In genomic region chr1:220552672-220553258, GRCh38 we compare ENCODE assay signal across 18 cellular contexts. TPM values are rescaled to one million over a fixed set of nuclear protein-coding genes. Genes with fewer than 3 reads are reported as not detected.
DNase-seq lines count a peak whose midpoint lies in the region; TF ChIP-seq lines count a peak whose summit lies in the region.
"Had no signal": no experiment of that assay in that cellular context is flagged by ENCODE, and none has a peak within 500 bp of the region (broad histone marks: within the 10 kb centered on the region; RNA-seq: fewer than 3 reads in every experiment).

No MANE protein-coding gene starts in this region.

- H3K9me3 Mint-ChIP-seq in MCF 10A (ENCODE audit: unreplicated experiment) = no peaks in the 10 kb centered on the region

- POLR2A ChIA-PET in MCF 10A (lab: Yijun Ruan, JAX) = interaction anchor here (1.0 to 1.1 kb wide), 2 partner anchors 12 to 13 kb away, joined by 3 to 4 read pairs; no protein-coding TSS in a partner anchor
- POLR2A ChIA-PET in SK-N-SH (lab: Yijun Ruan, JAX) = no interaction called here

- TF ChIP-seq RAD21 in SK-N-SH (IDR thresholded peaks at IDR 0.05; ENCODE audit: low read length) = no peak

- H3K4me1 ChIP-seq in breast epithelium = no peaks in the 10 kb centered on the region
- H3K4me1 ChIP-seq in SK-N-SH (ENCODE audit: control insufficient read depth in 1 of 2, insufficient read depth in 2 of 2, low read depth in 1 of 2, low read length in 1 of 2) = peaks cover 0 to 8% of the 10 kb centered on the region in 2 experiments; a peak in 1 of 4 replicates
- H3K4me1 ChIP-seq in fibroblast of lung (ENCODE audit: control insufficient read depth, extremely low read depth, insufficient read depth, low read length) = no peaks in the 10 kb centered on the region
- H3K4me1 ChIP-seq: Caco-2 had no signal

- no peaks in the 10 kb centered on the region for H3K9me3 ChIP-seq in breast epithelium
- H3K9me3 ChIP-seq in SK-N-SH = no peaks in the 10 kb centered on the region
- H3K9me3 ChIP-seq in fibroblast of lung (ENCODE audit: control insufficient read depth, insufficient read depth, low read depth, low read length) = no peaks in the 10 kb centered on the region
- H3K9me3 ChIP-seq: MG63 had no signal

- H2AFZ ChIP-seq in SK-N-SH (ENCODE audit: low read depth) (no peak overlapping the region), fibroblast of lung (ENCODE audit: low read length) (no peak overlapping the region)

- H3K9ac ChIP-seq in SK-N-SH (no peak overlapping the region), fibroblast of lung (ENCODE audit: insufficient read depth, low read length) (no peak overlapping the region)
- H3K9ac ChIP-seq: KMS-11 had no signal

- no peak overlapping the region for H3K4me2 ChIP-seq in SK-N-SH
- H3K4me2 ChIP-seq in fibroblast of lung (ENCODE audit: extremely low read depth, insufficient read depth, low read length) = no peak overlapping the region
- H3K4me2 ChIP-seq: KMS-11 had no signal

- H3K4me1 Mint-ChIP-seq in MCF 10A (ENCODE audit: insufficient read depth, unreplicated experiment) = peaks cover 6% of the 10 kb centered on the region

- H3K4me3 Mint-ChIP-seq in MCF 10A (ENCODE audit: unreplicated experiment) = no peak overlapping the region

- 100% methylated on average over 1 of the region's 1 CpG for WGBS in SK-N-SH (ENCODE audit: low lambda C conversion rate)

- CTCF ChIA-PET in MCF 10A (lab: Yijun Ruan, JAX) = interaction anchor here (0.6 to 1.9 kb wide), 2 partner anchors 9 to 46 kb away, joined by 4 to 7 read pairs; no protein-coding TSS in a partner anchor
- CTCF ChIA-PET in SK-N-SH (lab: Yijun Ruan, JAX) = no interaction called here

- intact Hi-C loops in MCF 10A (cut with micrococcal nuclease) = no loop called here
- intact Hi-C loops in breast epithelium (cut with DNase I; ENCODE audit: low total_unique reads) = no loop called here

- no peaks in the 10 kb centered on the region for H3K9me2 ChIP-seq in SK-N-SH

- TF ChIP-seq CTCF in MCF 10A (IDR thresholded peaks at IDR 0.05; ENCODE audit: unreplicated experiment) (no peak), breast epithelium (IDR thresholded peaks at IDR 0.05) (no peak), SK-N-SH (IDR thresholded peaks at IDR 0.05) (no peak), fibroblast of lung (conservative IDR thresholded peaks at IDR 0.05 in 1 of 2, IDR thresholded peaks at IDR 0.05 in 1 of 2; ENCODE audit: low read depth in 1 of 2, low read length in 2 of 2) (no peak)

- no peaks in the 10 kb centered on the region for H3K79me2 ChIP-seq in SK-N-SH (ENCODE audit: insufficient read depth)
- H3K79me2 ChIP-seq in fibroblast of lung (ENCODE audit: control insufficient read depth, insufficient read depth, low read length) = no peaks in the 10 kb centered on the region

- no peak overlapping the region for H3K27ac ChIP-seq in breast epithelium
- no peak overlapping the region for H3K27ac ChIP-seq in SK-N-SH (ENCODE audit: low read depth in 2 of 2, low read length in 1 of 2)
- no peak overlapping the region for H3K27ac ChIP-seq in fibroblast of lung (ENCODE audit: insufficient read depth, low read length)
- H3K27ac ChIP-seq: KMS-11, SK-N-MC had no signal

- no peak for TF ChIP-seq EP300 in SK-N-SH (IDR thresholded peaks at IDR 0.05; ENCODE audit: borderline replicate concordance in 1 of 2, low read depth in 1 of 2, low read length in 1 of 2)

- H3K27me3 ChIP-seq in breast epithelium (no peaks in the 10 kb centered on the region), SK-N-SH (ENCODE audit: insufficient read depth) (no peaks in the 10 kb centered on the region), fibroblast of lung (ENCODE audit: control insufficient read depth, insufficient read depth, low read length) (no peaks in the 10 kb centered on the region)

- H4K20me1 ChIP-seq in SK-N-SH (ENCODE audit: insufficient read depth) = no peaks in the 10 kb centered on the region
- no peaks in the 10 kb centered on the region for H4K20me1 ChIP-seq in fibroblast of lung (ENCODE audit: control insufficient read depth, extremely low read depth, insufficient read depth, low read length)

- peaks cover 5% of the 10 kb centered on the region for H3F3A ChIP-seq in SK-N-SH (replicated peaks; ENCODE audit: insufficient read depth)

- BruUV-seq in MCF 10A (replicated peaks; lab: Mats Ljungman, UMichigan) = no TSS peak

- no peak overlapping the region for H3K4me3 ChIP-seq in breast epithelium
- no peak overlapping the region for H3K4me3 ChIP-seq in SK-N-SH (ENCODE audit: low read depth in 2 of 2, low read length in 1 of 2)
- H3K4me3 ChIP-seq in fibroblast of lung (replicated peaks in 1 of 4; ENCODE audit: control extremely low read depth in 1 of 4, insufficient read depth in 1 of 4, low read depth in 3 of 4, low read length in 4 of 4) = no peak overlapping the region
- H3K4me3 ChIP-seq: MG63, SK-N-MC had no signal

- TF ChIP-seq POLR2A in breast epithelium (IDR thresholded peaks at IDR 0.05) (no peak), erythroblast (IDR thresholded peaks at IDR 0.05; ENCODE audit: low read length) (no peak)

- no peaks in the 10 kb centered on the region for H3K36me3 ChIP-seq in breast epithelium
- H3K36me3 ChIP-seq in SK-N-SH (replicated peaks in 1 of 2; ENCODE audit: control insufficient read depth in 1 of 2, insufficient read depth in 2 of 2, low read length in 1 of 2) = no peaks in the 10 kb centered on the region
- H3K36me3 ChIP-seq in fibroblast of lung (ENCODE audit: control insufficient read depth, insufficient read depth, low read length) = no peaks in the 10 kb centered on the region
- H3K36me3 ChIP-seq: MG63 had no signal

- DNase-seq in MCF 10A (ENCODE audit: unreplicated experiment) (peak; percentile 55), breast epithelium (ENCODE audit: low spot score in 2 of 2) (no peak), SK-N-SH (no peak), fibroblast of lung (ENCODE audit: low read depth in 2 of 2) (peak; percentile 4 to 12), putamen (ENCODE audit: low spot score) (peak; percentile 45), NCI-H1105 (lab: John Stamatoyannopoulos, UW) (no peak), erythroblast (lab: John Stamatoyannopoulos, UW) (no peak), T-helper 9 cell (no peak)
- DNase-seq: Caco-2, DND-41, MG63, NCI-H2029, NCI-H226, NCI-H526 treated with DMSO at 0.1 percent for 48 hours had no signal

- H3K36me3 Mint-ChIP-seq in MCF 10A (ENCODE audit: insufficient read depth, unreplicated experiment) = no peaks in the 10 kb centered on the region

- no peak overlapping the region for H3K27ac Mint-ChIP-seq in MCF 10A (ENCODE audit: low read depth, unreplicated experiment)

- H3K27me3 Mint-ChIP-seq in MCF 10A (ENCODE audit: insufficient read depth, unreplicated experiment) = no peaks in the 10 kb centered on the region

TF ChIP-seq in SK-N-SH, 30 proteins besides CTCF, POLR2A, EP300 and RAD21 (continues in another document):
- TF ChIP-seq FOXM1 (IDR thresholded peaks at IDR 0.05; ENCODE audit: low read depth) (no peak), FOSL2 (IDR thresholded peaks at IDR 0.05; ENCODE audit: borderline replicate concordance, low read depth) (peak; percentile 31; the same call in 1 of the 2 replicates), FOXJ3 (CRISPR knock-in tag; IDR thresholded peaks at IDR 0.05) (no peak), EZH2phosphoT487 (IDR thresholded peaks at IDR 0.05; ENCODE audit: borderline replicate concordance, low read depth) (no peak), GATA2 (CRISPR knock-in tag; IDR thresholded peaks at IDR 0.05) (no peak)
- TF ChIP-seq, protein P1, sequence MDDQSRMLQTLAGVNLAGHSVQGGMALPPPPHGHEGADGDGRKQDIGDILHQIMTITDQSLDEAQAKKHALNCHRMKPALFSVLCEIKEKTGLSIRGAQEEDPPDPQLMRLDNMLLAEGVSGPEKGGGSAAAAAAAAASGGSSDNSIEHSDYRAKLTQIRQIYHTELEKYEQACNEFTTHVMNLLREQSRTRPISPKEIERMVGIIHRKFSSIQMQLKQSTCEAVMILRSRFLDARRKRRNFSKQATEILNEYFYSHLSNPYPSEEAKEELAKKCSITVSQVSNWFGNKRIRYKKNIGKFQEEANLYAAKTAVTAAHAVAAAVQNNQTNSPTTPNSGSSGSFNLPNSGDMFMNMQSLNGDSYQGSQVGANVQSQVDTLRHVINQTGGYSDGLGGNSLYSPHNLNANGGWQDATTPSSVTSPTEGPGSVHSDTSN (IDR thresholded peaks at IDR 0.05) = no peak
- TF ChIP-seq, protein P2, sequence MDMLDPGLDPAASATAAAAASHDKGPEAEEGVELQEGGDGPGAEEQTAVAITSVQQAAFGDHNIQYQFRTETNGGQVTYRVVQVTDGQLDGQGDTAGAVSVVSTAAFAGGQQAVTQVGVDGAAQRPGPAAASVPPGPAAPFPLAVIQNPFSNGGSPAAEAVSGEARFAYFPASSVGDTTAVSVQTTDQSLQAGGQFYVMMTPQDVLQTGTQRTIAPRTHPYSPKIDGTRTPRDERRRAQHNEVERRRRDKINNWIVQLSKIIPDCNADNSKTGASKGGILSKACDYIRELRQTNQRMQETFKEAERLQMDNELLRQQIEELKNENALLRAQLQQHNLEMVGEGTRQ (IDR thresholded peaks at IDR 0.05; ENCODE audit: borderline replicate concordance, low read depth, low read length) = no peak

RNA-seq across cellular contexts. Expression of gene MARK1, which starts 24.8 kb away (rescaled TPM):
- 7.5 and 12.9 TPM in 2 replicates for total RNA-seq in MCF 10A (2022)
- total RNA-seq in breast epithelium = 10 to 100 TPM in 1 of 3 donors, 1 to 10 TPM in 2; 6.6 to 13.8 (median 9.8) TPM
- 3.0 and 3.1 TPM in 2 replicates for polyA plus RNA-seq in SK-N-SH (2012; rRNA removed)
- 3.8 and 3.9 TPM in 2 replicates for polyA plus RNA-seq in SK-N-SH (2012; cell fraction: cytosol; rRNA removed)
- polyA plus RNA-seq in SK-N-SH (2012; cell fraction: nucleus; rRNA removed) = 5.0 and 7.4 TPM in 2 replicates
- 0.99 and 2.1 TPM in 2 replicates for total RNA-seq in fibroblast of lung
- polyA plus RNA-seq in fibroblast of lung = 1.1 TPM in 2 replicates
- 0.83 and 1.0 TPM in 2 replicates for polyA plus RNA-seq in fibroblast of lung (2012)
- polyA minus RNA-seq in fibroblast of lung (ENCODE audit: low replicate concordance) = 0.08 and 0.11 TPM in 2 replicates
- total RNA-seq: HepG2, OCI-LY7 had no signal
- polyA plus RNA-seq: HepG2 had no signal

Comparison
In these comparisons a context has a peak if more than half of its experiments do, and no peak if none do; other contexts are left out.
1. DNase-seq: peak in MCF 10A (single experiment), fibroblast of lung (2 of 2) and putamen (single experiment); none in breast epithelium (0 of 2), SK-N-SH (single experiment), NCI-H1105 (single experiment), erythroblast (0 of 2) and T-helper 9 cell (single experiment).